ENCODE assay signal across 1 cellular context in the genomic region with DNA sequence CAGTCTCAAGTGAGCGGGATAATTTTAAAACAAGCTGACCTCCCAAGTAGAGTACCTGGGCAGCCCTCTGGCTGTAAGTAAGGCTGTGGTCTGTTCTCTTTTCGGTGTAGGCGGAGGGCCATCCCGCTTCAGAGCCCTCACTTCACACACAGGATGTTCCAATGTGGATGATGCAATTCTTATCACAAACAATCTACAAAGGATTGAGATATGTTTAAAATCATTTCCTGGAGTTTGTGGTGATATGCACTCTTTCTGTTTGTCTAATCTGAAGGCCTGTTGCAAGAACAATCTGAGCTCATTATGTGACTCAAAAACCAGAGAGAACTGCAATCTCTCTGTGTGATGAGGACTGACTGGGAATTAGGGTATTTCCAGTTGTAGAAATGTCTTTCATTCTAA.
TF ChIP-seq lines count a peak whose summit lies in the region.

No MANE protein-coding gene starts in this region.

TF ChIP-seq in HepG2, 621 proteins besides CTCF, POLR2A, EP300 and RAD21 (continues in another document):
- TF ChIP-seq ARID5B (CRISPR knock-in tag; IDR thresholded peaks at IDR 0.05) (peak; percentile 91), TCF7 (IDR thresholded peaks at IDR 0.05; ENCODE audit: low read depth) (peak; percentile 64), ZNF367 (CRISPR knock-in tag; IDR thresholded peaks at IDR 0.05; ENCODE audit: borderline replicate concordance) (no peak), XRCC5 (optimal IDR thresholded peaks at IDR 0.05; ENCODE audit: low read length) (no peak), MEF2D (CRISPR knock-in tag; IDR thresholded peaks at IDR 0.05) (no peak), ZBTB7B (CRISPR knock-in tag; IDR thresholded peaks at IDR 0.05) (peak; percentile 14; the same call in 1 of the 2 replicates), ISL2 (CRISPR knock-in tag; IDR thresholded peaks at IDR 0.05) (peak; percentile 94), ATF4 (CRISPR knock-in tag; IDR thresholded peaks at IDR 0.05) (peak; percentile 78 to 98; a peak in 3 of 4 replicates), MTA3 (CRISPR knock-in tag; IDR thresholded peaks at IDR 0.05) (no peak), ZNF747 (CRISPR knock-in tag; IDR thresholded peaks at IDR 0.05; ENCODE audit: borderline replicate concordance) (0 out of 2 replicates have a peak, but pooled peaks have one; percentile 45), HNRNPH1 (optimal IDR thresholded peaks at IDR 0.05; ENCODE audit: low read depth, low read length) (no peak), CREM (IDR thresholded peaks at IDR 0.05) (peak; percentile 64; the same call in 1 of the 2 replicates), CREM (CRISPR knock-in tag; IDR thresholded peaks at IDR 0.05) (no peak), HNF1A (IDR thresholded peaks at IDR 0.05; ENCODE audit: low read depth) (peak; percentile 50; the same call in 1 of the 2 replicates), HNF1A (CRISPR knock-in tag; IDR thresholded peaks at IDR 0.05; ENCODE audit: borderline replicate concordance) (peak; percentile 64; the same call in 1 of the 2 replicates), SOX13 (IDR thresholded peaks at IDR 0.05) (0 out of 2 replicates have a peak, but pooled peaks have one; percentile 28), SOX13 (CRISPR knock-in tag; conservative IDR thresholded peaks at IDR 0.05 in 1 of 2, IDR thresholded peaks at IDR 0.05 in 1 of 2) (peak in 1 of 2 experiments; percentile 94; a peak in 2 of 4 replicates), PPARG (CRISPR knock-in tag; conservative IDR thresholded peaks at IDR 0.05) (peak; percentile 78), ZBTB38 (CRISPR knock-in tag; IDR thresholded peaks at IDR 0.05) (0 out of 2 replicates have a peak, but pooled peaks have one; percentile 24), KLF16 (CRISPR knock-in tag; IDR thresholded peaks at IDR 0.05) (peak in 1 of 2 experiments; percentile 20; a peak in 1 of 4 replicates), GABPB1 (CRISPR knock-in tag; IDR thresholded peaks at IDR 0.05) (peak; percentile 28; the same call in 1 of the 2 replicates), NFE2 (CRISPR knock-in tag; IDR thresholded peaks at IDR 0.05) (no peak), ZNF235 (CRISPR knock-in tag; IDR thresholded peaks at IDR 0.05; ENCODE audit: borderline replicate concordance) (no peak), SP140L (CRISPR knock-in tag; IDR thresholded peaks at IDR 0.05; ENCODE audit: borderline replicate concordance) (no peak), ZNF331 (CRISPR knock-in tag; IDR thresholded peaks at IDR 0.05) (peak; percentile 56; the same call in 1 of the 2 replicates), PAXIP1 (CRISPR knock-in tag; conservative IDR thresholded peaks at IDR 0.05) (peak; percentile 78), TBL1XR1 (IDR thresholded peaks at IDR 0.05; ENCODE audit: borderline replicate concordance, low read length, partially characterized antibody) (no peak), GATA4 (IDR thresholded peaks at IDR 0.05; ENCODE audit: borderline replicate concordance, low read depth) (peak; percentile 86), ZNF644 (CRISPR knock-in tag; IDR thresholded peaks at IDR 0.05; ENCODE audit: low read depth) (peak; percentile 34; the same call in 1 of the 2 replicates), TFDP1 (CRISPR knock-in tag; IDR thresholded peaks at IDR 0.05; ENCODE audit: borderline replicate concordance) (peak; percentile 60; the same call in 1 of the 2 replicates), ZNF614 (CRISPR knock-in tag; IDR thresholded peaks at IDR 0.05; ENCODE audit: borderline replicate concordance) (peak; percentile 67; the same call in 1 of the 2 replicates), SALL1 (CRISPR knock-in tag; IDR thresholded peaks at IDR 0.05) (peak; percentile 90), SOX5 (CRISPR knock-in tag; IDR thresholded peaks at IDR 0.05; ENCODE audit: borderline replicate concordance) (peak; percentile 94; the same call in 1 of the 2 replicates), IRF2 (CRISPR knock-in tag; IDR thresholded peaks at IDR 0.05) (peak; percentile 65; the same call in 1 of the 2 replicates), HDAC2 (CRISPR knock-in tag; IDR thresholded peaks at IDR 0.05) (peak; percentile 77), CC2D1A (CRISPR knock-in tag; IDR thresholded peaks at IDR 0.05) (no peak), REPIN1 (CRISPR knock-in tag; IDR thresholded peaks at IDR 0.05; ENCODE audit: borderline replicate concordance, low read depth) (peak; percentile 51; the same call in 1 of the 2 replicates), RCOR2 (CRISPR knock-in tag; IDR thresholded peaks at IDR 0.05) (peak; percentile 90), ZNF20 (CRISPR knock-in tag; IDR thresholded peaks at IDR 0.05) (no peak), CHD2 (IDR thresholded peaks at IDR 0.05; ENCODE audit: low read depth, low read length) (no peak), KMT2A (CRISPR knock-in tag; IDR thresholded peaks at IDR 0.05) (0 out of 2 replicates have a peak, but pooled peaks have one; percentile 32), ARNT (IDR thresholded peaks at IDR 0.05) (no peak), NFKBIZ (CRISPR knock-in tag; IDR thresholded peaks at IDR 0.05) (peak; percentile 65; the same call in 1 of the 2 replicates), BCL6 (CRISPR knock-in tag; IDR thresholded peaks at IDR 0.05) (peak; percentile 82), SAP130 (CRISPR knock-in tag; IDR thresholded peaks at IDR 0.05; ENCODE audit: low read depth) (peak; percentile 81), ELF1 (CRISPR knock-in tag; IDR thresholded peaks at IDR 0.05) (peak; percentile 30; the same call in 1 of the 2 replicates)
- TF ChIP-seq, protein P1, sequence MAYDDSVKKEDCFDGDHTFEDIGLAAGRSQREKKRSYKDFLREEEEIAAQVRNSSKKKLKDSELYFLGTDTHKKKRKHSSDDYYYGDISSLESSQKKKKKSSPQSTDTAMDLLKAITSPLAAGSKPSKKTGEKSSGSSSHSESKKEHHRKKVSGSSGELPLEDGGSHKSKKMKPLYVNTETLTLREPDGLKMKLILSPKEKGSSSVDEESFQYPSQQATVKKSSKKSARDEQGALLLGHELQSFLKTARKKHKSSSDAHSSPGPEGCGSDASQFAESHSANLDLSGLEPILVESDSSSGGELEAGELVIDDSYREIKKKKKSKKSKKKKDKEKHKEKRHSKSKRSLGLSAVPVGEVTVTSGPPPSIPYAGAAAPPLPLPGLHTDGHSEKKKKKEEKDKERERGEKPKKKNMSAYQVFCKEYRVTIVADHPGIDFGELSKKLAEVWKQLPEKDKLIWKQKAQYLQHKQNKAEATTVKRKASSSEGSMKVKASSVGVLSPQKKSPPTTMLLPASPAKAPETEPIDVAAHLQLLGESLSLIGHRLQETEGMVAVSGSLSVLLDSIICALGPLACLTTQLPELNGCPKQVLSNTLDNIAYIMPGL (CRISPR knock-in tag; IDR thresholded peaks at IDR 0.05; ENCODE audit: borderline replicate concordance in 1 of 2, low read depth in 1 of 2): no peak
- TF ChIP-seq, protein P2, sequence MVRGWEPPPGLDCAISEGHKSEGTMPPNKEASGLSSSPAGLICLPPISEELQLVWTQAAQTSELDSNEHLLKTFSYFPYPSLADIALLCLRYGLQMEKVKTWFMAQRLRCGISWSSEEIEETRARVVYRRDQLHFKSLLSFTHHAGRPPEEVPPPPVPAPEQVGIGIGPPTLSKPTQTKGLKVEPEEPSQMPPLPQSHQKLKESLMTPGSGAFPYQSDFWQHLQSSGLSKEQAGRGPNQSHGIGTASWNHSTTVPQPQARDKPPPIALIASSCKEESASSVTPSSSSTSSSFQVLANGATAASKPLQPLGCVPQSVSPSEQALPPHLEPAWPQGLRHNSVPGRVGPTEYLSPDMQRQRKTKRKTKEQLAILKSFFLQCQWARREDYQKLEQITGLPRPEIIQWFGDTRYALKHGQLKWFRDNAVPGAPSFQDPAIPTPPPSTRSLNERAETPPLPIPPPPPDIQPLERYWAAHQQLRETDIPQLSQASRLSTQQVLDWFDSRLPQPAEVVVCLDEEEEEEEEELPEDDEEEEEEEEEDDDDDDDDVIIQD (CRISPR knock-in tag; IDR thresholded peaks at IDR 0.05; ENCODE audit: low read depth): peak; percentile 57; the same call in 1 of the 2 replicates
